1 cellular context compared by ENCODE assay signal in genomic region chr1:101907264-101907663, GRCh38.
TF ChIP-seq lines count a peak whose summit lies in the region.

No MANE protein-coding gene starts in this region.

TF ChIP-seq in H1, 55 proteins besides CTCF, POLR2A, EP300 and RAD21 (continued from another document):
- TF ChIP-seq CHD7 (IDR thresholded peaks at IDR 0.05; ENCODE audit: insufficient replicate concordance, low read length): no peak
- peak; percentile 82 for TF ChIP-seq NANOG (IDR thresholded peaks at IDR 0.05; ENCODE audit: insufficient read depth, low read depth, low read length, poor library complexity, severe bottlenecking)
TF ChIP-seq in H1: peak in this region for 1.
